11 cellular contexts compared by ENCODE assay signal in genomic region chr1:94298861-94299260, GRCh38.
A peak's percentile ranks its signal among the peaks of the same experiment; 100 is the strongest.
DNase-seq lines count a peak whose midpoint lies in the region; ATAC-seq and TF ChIP-seq lines count a peak whose summit lies in the region.
"Had no signal": no experiment of that assay in that cellular context is flagged by ENCODE, and none has a peak within 500 bp of the region (broad histone marks: within the 10 kb centered on the region; RNA-seq: fewer than 3 reads in every experiment).

No MANE protein-coding gene starts in this region.

- no peaks in the 10 kb centered on the region for H3F3A ChIP-seq in GM23338 (replicated peaks; ENCODE audit: low read depth)

- peaks cover 6 to 32% (median 20%) of the 10 kb centered on the region in 4 donors for H3K4me1 ChIP-seq in liver (ENCODE audit: control insufficient read depth in 4 of 4, insufficient read depth in 4 of 4, low read length in 3 of 4)
- peaks cover 0 to 4% (median 0%) of the 10 kb centered on the region in 4 donors for H3K4me1 ChIP-seq in transverse colon
- peaks cover 4% of the 10 kb centered on the region; the same call in 1 of the 2 replicates for H3K4me1 ChIP-seq in GM23338 (ENCODE audit: insufficient read depth)

- no peak for TF ChIP-seq EP300 in transverse colon (IDR thresholded peaks at IDR 0.05; ENCODE audit: low read depth)

- H3K9me3 ChIP-seq in liver (ENCODE audit: control insufficient read depth in 4 of 4, low read length in 3 of 4), result no peaks in the 10 kb centered on the region
- no peaks in the 10 kb centered on the region for H3K9me3 ChIP-seq in transverse colon

- in situ Hi-C loops in SK-MEL-5 (cut with HindIII; ENCODE audit: low pct_unique_long_range_greater_than_20kb, low sequenced_read_pairs) (no loop called here), transverse colon (cut with MboI; ENCODE audit: low pct_ligation_motif_present in 1 of 4, low pct_unique_long_range_greater_than_20kb in 1 of 4, low sequenced_read_pairs in 3 of 4) (no loop called here)

- no peak overlapping the region for H3K27ac Mint-ChIP-seq in GM23338
- H3K27ac Mint-ChIP-seq: activated T-cell treated with anti-CD3 and anti-CD28 coated beads, Interleukin-2, amount 50 U/mL, for 72 hours had no signal

- TF ChIP-seq CTCF in liver (IDR thresholded peaks at IDR 0.05; ENCODE audit: low read depth, low read length, missing input control), result no peak
- no peak for TF ChIP-seq CTCF in transverse colon (IDR thresholded peaks at IDR 0.05)
- TF ChIP-seq CTCF in GM23338 (conservative IDR thresholded peaks at IDR 0.05; ENCODE audit: low read depth in 2 of 2), result no peak

- peaks cover 13% of the 10 kb centered on the region; the same call in 1 of the 2 replicates for H3K9me2 ChIP-seq in GM23338 (ENCODE audit: insufficient read depth)

- ATAC-seq in esophagus mucosa, result peak; percentile 21
- ATAC-seq in GM23338, result no peak
- ATAC-seq: activated T-cell treated with anti-CD3 and anti-CD28 coated beads, Interleukin-2, amount 50 U/mL, for 72 hours had no signal

- no peaks in the 10 kb centered on the region for H3K36me3 Mint-ChIP-seq in GM23338 (ENCODE audit: low read depth)

- no peak overlapping the region for H3K4me3 ChIP-seq in liver (ENCODE audit: low read depth in 1 of 3, low read length in 3 of 3)
- H3K4me3 ChIP-seq in transverse colon, result no peak overlapping the region
- H3K4me3 ChIP-seq in GM23338, result no peak overlapping the region

- H3K4me2 ChIP-seq in GM23338, result no peak overlapping the region

- no peaks in the 10 kb centered on the region for H3K27me3 Mint-ChIP-seq in GM23338 (ENCODE audit: insufficient read depth, low read depth, poor library complexity)

- H3K4me3 Mint-ChIP-seq in GM23338, result no peak overlapping the region
- H3K4me3 Mint-ChIP-seq: activated T-cell treated with anti-CD3 and anti-CD28 coated beads, Interleukin-2, amount 50 U/mL, for 72 hours had no signal

- intact Hi-C loops in transverse colon (cut with DNase I; ENCODE audit: low total_unique reads), result no loop called here

- DNase-seq in SK-MEL-5 (ENCODE audit: low read depth, low spot score), result peak; percentile 52
- DNase-seq in transverse colon, result no peak
- DNase-seq in NCI-H2081 treated with DMSO at 0.1 percent for 48 hours (lab: John Stamatoyannopoulos, UW), result no peak
- DNase-seq in stimulated activated CD4-positive, alpha-beta T cell treated with anti-CD3 and anti-CD28 coated beads, Interleukin-2, amount 100 ng/mL, for 48 hours, result no peak
- no peak for DNase-seq in GM23338 (ENCODE audit: low spot score)
- DNase-seq: activated T-cell treated with anti-CD3 and anti-CD28 coated beads, Interleukin-2, amount 50 U/mL, for 72 hours; NCI-H446; SHP77; stimulated activated naive CD4-positive, alpha-beta T cell had no signal

- 10% methylated on average over 2 of the region's 2 CpGs for WGBS in liver
- 47 to 58% methylated on average over 2 of the region's 2 CpGs for WGBS in transverse colon (ENCODE audit: low coverage in 1 of 2), 2 donors

- TF ChIP-seq POLR2A in transverse colon (IDR thresholded peaks at IDR 0.05), result no peak

- H3K27ac ChIP-seq in liver (ENCODE audit: low read depth in 1 of 2, low read length in 2 of 2) (peak overlapping the region; percentile 41 to 52), transverse colon (peak overlapping the region; percentile 22 to 49 (median 42)), GM23338 (ENCODE audit: low read depth) (no peak overlapping the region)

- TF ChIP-seq RAD21 in liver (IDR thresholded peaks at IDR 0.05), result peak; percentile 44 to 61

- no peaks in the 10 kb centered on the region for H4K20me1 ChIP-seq in GM23338 (replicated peaks; ENCODE audit: insufficient read depth)

- no peak overlapping the region for H3K9ac ChIP-seq in liver (ENCODE audit: low read depth in 1 of 2, low read length in 2 of 2)

- no peaks in the 10 kb centered on the region for H3K36me3 ChIP-seq in liver (ENCODE audit: control insufficient read depth in 4 of 4, insufficient read depth in 3 of 4, low read depth in 1 of 4, low read length in 3 of 4)
- no peaks in the 10 kb centered on the region for H3K36me3 ChIP-seq in transverse colon
- H3K36me3 ChIP-seq in GM23338 (ENCODE audit: insufficient read depth), result no peaks in the 10 kb centered on the region

- H3K9me3 Mint-ChIP-seq in GM23338, result no peaks in the 10 kb centered on the region
- H3K9me3 Mint-ChIP-seq: activated T-cell treated with anti-CD3 and anti-CD28 coated beads, Interleukin-2, amount 50 U/mL, for 72 hours had no signal

- H3K4me1 Mint-ChIP-seq in GM23338, result peaks cover 4% of the 10 kb centered on the region

- no peaks in the 10 kb centered on the region for H3K27me3 ChIP-seq in liver (ENCODE audit: control insufficient read depth in 4 of 4, insufficient read depth in 4 of 4, low read length in 3 of 4)
- H3K27me3 ChIP-seq in transverse colon, result no peaks in the 10 kb centered on the region
- no peaks in the 10 kb centered on the region for H3K27me3 ChIP-seq in GM23338 (ENCODE audit: insufficient read depth)

- H3K79me2 ChIP-seq in GM23338 (replicated peaks; ENCODE audit: insufficient read depth), result no peaks in the 10 kb centered on the region

- H2AFZ ChIP-seq in GM23338, result no peak overlapping the region

TF ChIP-seq in liver, 16 proteins besides CTCF, POLR2A, EP300 and RAD21 (continues in another document):
- TF ChIP-seq, protein P1, sequence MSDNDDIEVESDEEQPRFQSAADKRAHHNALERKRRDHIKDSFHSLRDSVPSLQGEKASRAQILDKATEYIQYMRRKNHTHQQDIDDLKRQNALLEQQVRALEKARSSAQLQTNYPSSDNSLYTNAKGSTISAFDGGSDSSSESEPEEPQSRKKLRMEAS (IDR thresholded peaks at IDR 0.05), result peak; percentile 32
- TF ChIP-seq FOXA1 (IDR thresholded peaks at IDR 0.05) (no peak), RXRA (IDR thresholded peaks at IDR 0.05) (peak; percentile 65 to 69), JUND (IDR thresholded peaks at IDR 0.05) (peak; percentile 27 to 39), HNF4G (IDR thresholded peaks at IDR 0.05) (peak; percentile 14), NR2F2 (IDR thresholded peaks at IDR 0.05) (peak; percentile 91), YY1 (IDR thresholded peaks at IDR 0.05) (peak; percentile 77), TAF1 (conservative IDR thresholded peaks at IDR 0.05) (no peak), HNF4A (conservative IDR thresholded peaks at IDR 0.05) (peak; percentile 57 to 66), FOXA2 (IDR thresholded peaks at IDR 0.05) (no peak)
- TF ChIP-seq, protein P2, sequence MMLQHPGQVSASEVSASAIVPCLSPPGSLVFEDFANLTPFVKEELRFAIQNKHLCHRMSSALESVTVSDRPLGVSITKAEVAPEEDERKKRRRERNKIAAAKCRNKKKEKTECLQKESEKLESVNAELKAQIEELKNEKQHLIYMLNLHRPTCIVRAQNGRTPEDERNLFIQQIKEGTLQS (IDR thresholded peaks at IDR 0.05), result peak; percentile 49
- TF ChIP-seq, protein P3, sequence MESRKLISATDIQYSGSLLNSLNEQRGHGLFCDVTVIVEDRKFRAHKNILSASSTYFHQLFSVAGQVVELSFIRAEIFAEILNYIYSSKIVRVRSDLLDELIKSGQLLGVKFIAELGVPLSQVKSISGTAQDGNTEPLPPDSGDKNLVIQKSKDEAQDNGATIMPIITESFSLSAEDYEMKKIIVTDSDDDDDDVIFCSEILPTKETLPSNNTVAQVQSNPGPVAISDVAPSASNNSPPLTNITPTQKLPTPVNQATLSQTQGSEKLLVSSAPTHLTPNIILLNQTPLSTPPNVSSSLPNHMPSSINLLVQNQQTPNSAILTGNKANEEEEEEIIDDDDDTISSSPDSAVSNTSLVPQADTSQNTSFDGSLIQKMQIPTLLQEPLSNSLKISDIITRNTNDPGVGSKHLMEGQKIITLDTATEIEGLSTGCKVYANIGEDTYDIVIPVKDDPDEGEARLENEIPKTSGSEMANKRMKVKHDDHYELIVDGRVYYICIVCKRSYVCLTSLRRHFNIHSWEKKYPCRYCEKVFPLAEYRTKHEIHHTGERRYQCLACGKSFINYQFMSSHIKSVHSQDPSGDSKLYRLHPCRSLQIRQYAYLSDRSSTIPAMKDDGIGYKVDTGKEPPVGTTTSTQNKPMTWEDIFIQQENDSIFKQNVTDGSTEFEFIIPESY (IDR thresholded peaks at IDR 0.05), result peak; percentile 10

TF ChIP-seq in GM23338, 12 proteins besides CTCF, POLR2A, EP300 and RAD21 (continues in another document):
- TF ChIP-seq POLR2AphosphoS5 (IDR thresholded peaks at IDR 0.05; ENCODE audit: low read depth) (no peak), NANOG (IDR thresholded peaks at IDR 0.05; ENCODE audit: borderline replicate concordance) (no peak)
